1 cellular context compared by ENCODE assay signal in the genomic region with DNA sequence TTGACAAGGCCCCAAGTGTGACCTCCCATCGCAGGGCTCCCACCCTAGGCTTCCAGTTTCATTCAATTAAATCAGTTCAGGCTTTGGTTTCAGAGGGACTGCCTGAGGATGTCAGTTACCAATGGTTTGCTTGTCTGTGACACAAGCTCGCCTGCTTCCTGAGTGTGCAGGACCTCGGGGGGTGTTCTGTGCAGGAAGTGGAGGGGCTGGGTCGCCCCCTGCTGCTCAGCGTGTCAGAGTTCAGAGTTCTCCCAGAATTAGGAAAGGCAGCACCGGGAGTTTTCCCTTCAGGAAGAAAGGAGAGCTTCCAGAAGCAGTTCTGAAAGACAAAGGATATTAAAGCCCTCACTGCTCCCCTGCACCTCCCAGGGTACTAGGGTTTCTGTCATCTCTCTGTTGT.
TF ChIP-seq lines count a peak whose summit lies in the region.

No MANE protein-coding gene starts in this region.

TF ChIP-seq in H1, 55 proteins besides CTCF, POLR2A, EP300 and RAD21:
- TF ChIP-seq GTF2F1 (IDR thresholded peaks at IDR 0.05; ENCODE audit: borderline replicate concordance, low read depth, low read length) (no peak), NRF1 (IDR thresholded peaks at IDR 0.05; ENCODE audit: low read depth, low read length) (no peak), SP4 (IDR thresholded peaks at IDR 0.05; ENCODE audit: low read length) (no peak), HDAC2 (IDR thresholded peaks at IDR 0.05; ENCODE audit: borderline replicate concordance in 1 of 2, low read depth in 2 of 2, low read length in 2 of 2) (no peak), CEBPB (IDR thresholded peaks at IDR 0.05; ENCODE audit: low read depth, low read length) (no peak), KDM5A (IDR thresholded peaks at IDR 0.05; ENCODE audit: low read length) (no peak), BCL11A (IDR thresholded peaks at IDR 0.05; ENCODE audit: low read depth in 2 of 2, low read length in 2 of 2) (no peak), SRF (IDR thresholded peaks at IDR 0.05; ENCODE audit: low read depth, low read length) (no peak), POU5F1 (IDR thresholded peaks at IDR 0.05; ENCODE audit: low read depth, low read length) (no peak), SIRT6 (IDR thresholded peaks at IDR 0.05; ENCODE audit: low read length) (no peak), SP1 (IDR thresholded peaks at IDR 0.05; ENCODE audit: low read depth, low read length) (no peak), CBX8 (IDR thresholded peaks at IDR 0.05; ENCODE audit: borderline replicate concordance, low read depth, low read length) (no peak), PHF8 (conservative IDR thresholded peaks at IDR 0.05; ENCODE audit: low read depth, low read length) (no peak), CREB1 (IDR thresholded peaks at IDR 0.05) (no peak), SIN3A (conservative IDR thresholded peaks at IDR 0.05 in 1 of 2, IDR thresholded peaks at IDR 0.05 in 1 of 2; ENCODE audit: low read depth in 1 of 2, low read length in 2 of 2) (no peak)
- TF ChIP-seq, protein P1, sequence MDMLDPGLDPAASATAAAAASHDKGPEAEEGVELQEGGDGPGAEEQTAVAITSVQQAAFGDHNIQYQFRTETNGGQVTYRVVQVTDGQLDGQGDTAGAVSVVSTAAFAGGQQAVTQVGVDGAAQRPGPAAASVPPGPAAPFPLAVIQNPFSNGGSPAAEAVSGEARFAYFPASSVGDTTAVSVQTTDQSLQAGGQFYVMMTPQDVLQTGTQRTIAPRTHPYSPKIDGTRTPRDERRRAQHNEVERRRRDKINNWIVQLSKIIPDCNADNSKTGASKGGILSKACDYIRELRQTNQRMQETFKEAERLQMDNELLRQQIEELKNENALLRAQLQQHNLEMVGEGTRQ (IDR thresholded peaks at IDR 0.05; ENCODE audit: low read length) = no peak
